ENCODE assay signal across 9 cellular contexts in the genomic region with DNA sequence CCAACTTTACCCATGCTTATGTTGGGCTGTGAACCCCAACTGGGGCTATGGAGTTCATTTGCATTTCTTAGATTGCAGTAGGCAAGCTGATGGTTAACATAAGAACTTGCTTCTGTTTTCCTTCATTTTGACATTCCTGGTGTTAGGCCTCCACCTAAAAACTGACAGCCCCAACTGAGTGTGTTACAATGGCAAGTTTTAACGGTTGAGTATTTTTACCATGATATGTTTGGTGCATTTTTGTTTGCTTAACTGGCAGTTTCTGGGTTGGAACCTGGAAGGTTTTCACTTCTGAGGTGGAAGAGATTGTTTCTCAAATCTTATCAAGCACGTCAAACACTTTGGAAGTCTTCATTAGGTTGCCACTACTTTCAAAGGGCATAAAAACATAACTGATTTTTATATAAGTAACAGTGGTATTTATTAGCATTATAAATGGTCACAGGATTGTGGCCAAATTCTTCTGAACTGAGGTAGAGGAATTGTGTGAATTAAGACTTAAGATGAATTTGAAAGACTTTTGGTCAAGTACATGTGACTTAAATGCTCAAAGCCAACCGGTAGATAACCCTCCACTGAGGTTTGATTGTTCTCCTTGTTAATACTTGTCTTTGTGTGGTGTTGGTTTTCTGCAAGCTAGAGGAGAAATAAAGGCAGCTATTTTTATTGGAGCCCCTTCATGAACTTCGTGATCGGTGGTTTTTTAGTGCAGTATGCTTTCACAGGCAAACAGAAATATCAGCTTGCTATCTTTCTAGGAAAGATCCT. TPM values are rescaled to one million over a fixed set of nuclear protein-coding genes. Genes with fewer than 3 reads are reported as not detected.
DNase-seq lines count a peak whose midpoint lies in the region; ATAC-seq and TF ChIP-seq lines count a peak whose summit lies in the region.
"Had no signal": no experiment of that assay in that cellular context is flagged by ENCODE, and none has a peak within 500 bp of the region (broad histone marks: within the 10 kb centered on the region; RNA-seq: fewer than 3 reads in every experiment).

No MANE protein-coding gene starts in this region.

- H3K9me3 Mint-ChIP-seq in progenitor cell of endocrine pancreas (ENCODE audit: low read depth): no peaks in the 10 kb centered on the region

- H3K4me3 Mint-ChIP-seq in progenitor cell of endocrine pancreas (ENCODE audit: low read depth): peak overlapping the region; percentile 92

- TF ChIP-seq CTCF in DND-41 (IDR thresholded peaks at IDR 0.05; ENCODE audit: borderline replicate concordance, extremely low read depth, low read length, poor library complexity, severe bottlenecking) (no peak), Loucy (conservative IDR thresholded peaks at IDR 0.05; ENCODE audit: low read length) (no peak), progenitor cell of endocrine pancreas (IDR thresholded peaks at IDR 0.05; ENCODE audit: unreplicated experiment) (no peak)

- DNase-seq in DND-41 (no peak), astrocyte of the hippocampus (ENCODE audit: low read depth, low spot score) (peak; percentile 16), progenitor cell of endocrine pancreas (ENCODE audit: low spot score, unreplicated experiment) (no peak), anterior cingulate cortex (lab: John Stamatoyannopoulos, UW) (no peak)
- DNase-seq: left colon, NCI-H446 had no signal

- H3K36me3 ChIP-seq in DND-41 (ENCODE audit: insufficient read depth, low read length): peaks cover 25% of the 10 kb centered on the region
- peaks cover 29% of the 10 kb centered on the region for H3K36me3 ChIP-seq in Loucy (ENCODE audit: insufficient read depth, low read length)

- H3K27ac ChIP-seq in DND-41 (ENCODE audit: low read length): no peak overlapping the region

- H3K9me2 ChIP-seq in Loucy (replicated peaks; ENCODE audit: low read depth, low read length): no peaks in the 10 kb centered on the region

- H3K27me3 ChIP-seq in DND-41 (ENCODE audit: insufficient read depth, low read length, poor library complexity) (peaks cover 29% of the 10 kb centered on the region), Loucy (ENCODE audit: insufficient read depth, low read length, poor library complexity, severe bottlenecking) (peaks cover 8% of the 10 kb centered on the region)

- H3K4me1 Mint-ChIP-seq in progenitor cell of endocrine pancreas (ENCODE audit: low read depth): peaks cover 39% of the 10 kb centered on the region

- H3K4me3 ChIP-seq in DND-41 (ENCODE audit: low read depth in 1 of 2, low read length in 2 of 2): peak overlapping the region in 1 of 2 experiments; percentile 72; a peak in 1 of 4 replicates
- H3K4me3 ChIP-seq in Loucy (ENCODE audit: low read length, poor library complexity, severe bottlenecking): peak overlapping the region; percentile 80

- H3K4me2 ChIP-seq in DND-41 (ENCODE audit: insufficient read depth, low read length) (peak overlapping the region; percentile 73), Loucy (ENCODE audit: low read depth, low read length, poor library complexity, severe bottlenecking) (peak overlapping the region; percentile 75)

- H3K4me1 ChIP-seq in DND-41 (ENCODE audit: insufficient read depth, low read length) (peaks cover 61% of the 10 kb centered on the region), Loucy (ENCODE audit: insufficient read depth, low read length, poor library complexity, severe bottlenecking) (peaks cover 11% of the 10 kb centered on the region)

- peaks cover 5% of the 10 kb centered on the region for H3K36me3 Mint-ChIP-seq in progenitor cell of endocrine pancreas (ENCODE audit: insufficient read depth)

- ATAC-seq in DND-41 (ENCODE audit: insufficient read depth, low read depth) (no peak), HG03139 (IDR thresholded peaks at IDR 0.05; ENCODE audit: unreplicated experiment) (no peak), GM19463 (IDR thresholded peaks at IDR 0.05; ENCODE audit: unreplicated experiment) (no peak)
- ATAC-seq: left colon had no signal

- no peaks in the 10 kb centered on the region for H3F3A ChIP-seq in Loucy (ENCODE audit: low read depth)

- H4K20me1 ChIP-seq in DND-41 (ENCODE audit: insufficient read depth, low read length) (peaks cover 25% of the 10 kb centered on the region), Loucy (ENCODE audit: insufficient read depth, low read length, poor library complexity, severe bottlenecking) (peaks cover 32% of the 10 kb centered on the region)

- H2AFZ ChIP-seq in DND-41 (ENCODE audit: low read depth, low read length) (no peak overlapping the region), Loucy (ENCODE audit: low read length) (no peak overlapping the region)

- H3K27ac Mint-ChIP-seq in progenitor cell of endocrine pancreas: no peak overlapping the region

- peaks cover 3% of the 10 kb centered on the region for H3K9me3 ChIP-seq in DND-41 (ENCODE audit: insufficient read depth, low read length, severe bottlenecking)
- H3K9me3 ChIP-seq in Loucy (ENCODE audit: insufficient read depth, low read depth, low read length): no peaks in the 10 kb centered on the region

- H3K79me2 ChIP-seq in DND-41 (ENCODE audit: insufficient read depth, low read length): peaks cover 44% of the 10 kb centered on the region
- H3K79me2 ChIP-seq in Loucy (ENCODE audit: insufficient read depth, low read length): peaks cover 82% of the 10 kb centered on the region

- H3K27me3 Mint-ChIP-seq in progenitor cell of endocrine pancreas: peaks cover 48% of the 10 kb centered on the region

- H3K9ac ChIP-seq in DND-41 (ENCODE audit: low read depth, low read length): no peak overlapping the region
- H3K9ac ChIP-seq in Loucy (ENCODE audit: low read depth, low read length, poor library complexity, severe bottlenecking): peak overlapping the region; percentile 83

RNA-seq across cellular contexts. Expression of a gene that starts 2.8 kb away (rescaled TPM):
- 62.1 and 64.3 TPM in 2 replicates for total RNA-seq in progenitor cell of endocrine pancreas

RNA-seq across cellular contexts. Expression of a gene that starts 7.5 kb away (rescaled TPM):
- total RNA-seq in progenitor cell of endocrine pancreas: 48.5 and 48.8 TPM in 2 replicates

RNA-seq across cellular contexts. Expression of a gene that starts 21.6 kb away (rescaled TPM):
- 8.5 and 8.9 TPM in 2 replicates for total RNA-seq in progenitor cell of endocrine pancreas
- total RNA-seq: left colon had no signal
